Comparison of ENCODE assay signal across 15 cellular contexts in genomic region chr12:46071335-46071734, GRCh38.
DNase-seq lines count a peak whose midpoint lies in the region; ATAC-seq, FAIRE-seq and TF ChIP-seq lines count a peak whose summit lies in the region.
"Had no signal": no experiment of that assay in that cellular context is flagged by ENCODE, and none has a peak within 500 bp of the region (broad histone marks: within the 10 kb centered on the region; RNA-seq: fewer than 3 reads in every experiment).

No MANE protein-coding gene starts in this region.

- H3K27ac ChIP-seq in H1 (ENCODE audit: low read depth, low read length), result no peak overlapping the region
- H3K27ac ChIP-seq: transverse colon had no signal

- peak in 1 of 3 experiments; percentile 10; a peak in 1 of 4 replicates for TF ChIP-seq CTCF in H1 (IDR thresholded peaks at IDR 0.05; ENCODE audit: control extremely low read depth in 1 of 3, insufficient read depth in 1 of 3, low read depth in 1 of 3, low read length in 3 of 3)

- H3K9me3 ChIP-seq in H1 (ENCODE audit: insufficient read depth in 2 of 2, low read depth in 1 of 2, low read length in 1 of 2) (no peaks in the 10 kb centered on the region), HAP-1 (no peaks in the 10 kb centered on the region)
- H3K9me3 ChIP-seq: transverse colon had no signal

- CTCF ChIA-PET in activated naive CD4-positive, alpha-beta T cell treated with anti-CD3 and anti-CD28 coated beads for 36 hours (lab: Charles Lee), result interaction anchor here (0.7 to 3.5 kb wide), 11 partner anchors 11 to 949 kb away, joined by 3 to 27 read pairs (median 4); no protein-coding TSS in a partner anchor
- CTCF ChIA-PET in H1 (lab: Charles Lee; ENCODE audit: partially characterized antibody), result interaction anchor here (0.6 to 3.3 kb wide), 26 partner anchors 8 to 950 kb away, joined by 3 to 22 read pairs (median 4); no protein-coding TSS in a partner anchor

- TF ChIP-seq EP300 in H1 (IDR thresholded peaks at IDR 0.05; ENCODE audit: borderline replicate concordance in 1 of 2, low read depth in 2 of 2, low read length in 2 of 2), result no peak

- no peaks in the 10 kb centered on the region for H3K27me3 ChIP-seq in H1 (replicated peaks in 1 of 4; ENCODE audit: control insufficient read depth in 3 of 4, extremely low read depth in 1 of 4, insufficient read depth in 3 of 4, low read length in 3 of 4)
- H3K27me3 ChIP-seq in HAP-1 (ENCODE audit: low read depth), result peaks cover 9% of the 10 kb centered on the region; the same call in 1 of the 2 replicates
- H3K27me3 ChIP-seq in H7 (ENCODE audit: control insufficient read depth, insufficient read depth, low read length), result no peaks in the 10 kb centered on the region
- H3K27me3 ChIP-seq: transverse colon had no signal

- H2AK5ac ChIP-seq in H1 (ENCODE audit: low read depth, low read length), result no peak overlapping the region

- no peak overlapping the region for H4K5ac ChIP-seq in H1 (ENCODE audit: insufficient read length, low read depth, low read length)

- H4K91ac ChIP-seq in H1 (replicated peaks; ENCODE audit: insufficient read length, low read length), result no peak overlapping the region

- H2BK12ac ChIP-seq in H1 (ENCODE audit: low read depth, low read length), result no peak overlapping the region

- H2AFZ ChIP-seq in H1 (ENCODE audit: low read length), result peak overlapping the region; percentile 100

- no peaks in the 10 kb centered on the region; the same call in 1 of the 2 replicates for H3K23me2 ChIP-seq in H1 (ENCODE audit: low read depth, low read length)

- no peak for FAIRE-seq in H1 (lab: Jason Lieb, UNC)
- FAIRE-seq: G401.6 had no signal

- H2BK20ac ChIP-seq in H1 (ENCODE audit: low read length), result no peak overlapping the region; the same call in 1 of the 2 replicates

- no peak overlapping the region for H3K18ac ChIP-seq in H1 (ENCODE audit: extremely low read depth, low read length)

- H3K79me2 ChIP-seq in H1 (ENCODE audit: control insufficient read depth in 1 of 2, insufficient read depth in 2 of 2, low read length in 2 of 2), result no peaks in the 10 kb centered on the region

- no peak overlapping the region for H3K23ac ChIP-seq in H1 (ENCODE audit: insufficient read length)

- H3K56ac ChIP-seq in H1 (replicated peaks; ENCODE audit: insufficient read length, low read depth, low read length), result no peak overlapping the region

- H3K79me1 ChIP-seq in H1 (ENCODE audit: low read depth, low read length), result no peaks in the 10 kb centered on the region

- no peak for ATAC-seq in stimulated activated memory B cell treated with anti-CD40 and anti-IgM and Interleukin-4, amounts not matched to agents 10 μg/mL and 1 μg/mL and 100 μg/mL, for 72 hours

- no peaks in the 10 kb centered on the region for H3K27me3 Mint-ChIP-seq in activated naive CD4-positive, alpha-beta T cell treated with anti-CD3 and anti-CD28 coated beads for 36 hours (ENCODE audit: low read depth)
- H3K27me3 Mint-ChIP-seq in stimulated activated memory B cell treated with anti-CD40 and anti-IgM and Interleukin-4, amounts not matched to agents 10 μg/mL and 1 μg/mL and 100 μg/mL, for 72 hours, result no peaks in the 10 kb centered on the region

- no peak overlapping the region for H3K4ac ChIP-seq in H1 (replicated peaks; ENCODE audit: insufficient read length, low read depth, low read length)

- H3K36me3 ChIP-seq in H1 (ENCODE audit: control insufficient read depth in 2 of 4, insufficient read depth in 4 of 4, low read length in 3 of 4), result no peaks in the 10 kb centered on the region
- no peaks in the 10 kb centered on the region for H3K36me3 ChIP-seq in HAP-1 (replicated peaks)
- H3K36me3 ChIP-seq in H7 (replicated peaks; ENCODE audit: control insufficient read depth, insufficient read depth, low read length), result no peaks in the 10 kb centered on the region
- H3K36me3 ChIP-seq: transverse colon had no signal

- no peak overlapping the region for H3K4me3 Mint-ChIP-seq in activated naive CD4-positive, alpha-beta T cell treated with anti-CD3 and anti-CD28 coated beads for 36 hours
- H3K4me3 Mint-ChIP-seq in stimulated activated memory B cell treated with anti-CD40 and anti-IgM and Interleukin-4, amounts not matched to agents 10 μg/mL and 1 μg/mL and 100 μg/mL, for 72 hours, result no peak overlapping the region
- H3K4me3 Mint-ChIP-seq: activated naive CD8-positive, alpha-beta T cell treated with anti-CD3 and anti-CD28 coated beads for 36 hours; CD8-positive, alpha-beta memory T cell; neural crest cell; T-helper 17 cell had no signal

- 0 out of 2 replicates have a peak overlapping the region, but pooled peaks have one; percentile 22 for H4K8ac ChIP-seq in H1 (ENCODE audit: extremely low read depth, insufficient read depth, low read length)

- TF ChIP-seq POLR2A in H1 (IDR thresholded peaks at IDR 0.05; ENCODE audit: control extremely low read depth in 1 of 2, low read depth in 2 of 2, low read length in 2 of 2), result no peak

- H4K20me1 ChIP-seq in H1 (replicated peaks in 1 of 2; ENCODE audit: control insufficient read depth in 1 of 2, insufficient read depth in 2 of 2, low read length in 2 of 2), result no peaks in the 10 kb centered on the region

- H3K9ac ChIP-seq in H1 (replicated peaks in 1 of 4; ENCODE audit: extremely low read depth in 1 of 4, low read depth in 3 of 4, low read length in 3 of 4), result no peak overlapping the region

- no peak overlapping the region for H3K14ac ChIP-seq in H1 (ENCODE audit: insufficient read length)

- no peak overlapping the region for H2BK15ac ChIP-seq in H1 (ENCODE audit: low read length)

- H3K4me2 ChIP-seq in H1 (ENCODE audit: insufficient read depth in 1 of 2, low read depth in 2 of 2, low read length in 2 of 2), result no peak overlapping the region

- in situ Hi-C loops in HAP-1 (cut with MboI; ENCODE audit: low sequenced_read_pairs), result no loop called here

- 90% methylated on average over 5 of the region's 5 CpGs; no CpG with 5 or more reads in 1 of the 2 experiments for WGBS in H1 (ENCODE audit: extremely low coverage in 1 of 2, insufficient coverage in 1 of 2, insufficient read length in 1 of 2, insufficient replicate concordance in 2 of 2, low coverage in 1 of 2, low lambda C conversion rate in 2 of 2, missing lambda C conversion rate in 1 of 2), 2 experiments

- no peak overlapping the region for H3K27ac Mint-ChIP-seq in activated naive CD4-positive, alpha-beta T cell treated with anti-CD3 and anti-CD28 coated beads for 36 hours
- peak overlapping the region; percentile 74 for H3K27ac Mint-ChIP-seq in stimulated activated memory B cell treated with anti-CD40 and anti-IgM and Interleukin-4, amounts not matched to agents 10 μg/mL and 1 μg/mL and 100 μg/mL, for 72 hours
- H3K27ac Mint-ChIP-seq: activated naive CD8-positive, alpha-beta T cell treated with anti-CD3 and anti-CD28 coated beads for 36 hours had no signal

- no peaks in the 10 kb centered on the region for H3K9me3 Mint-ChIP-seq in activated naive CD4-positive, alpha-beta T cell treated with anti-CD3 and anti-CD28 coated beads for 36 hours
- no peaks in the 10 kb centered on the region for H3K9me3 Mint-ChIP-seq in stimulated activated memory B cell treated with anti-CD40 and anti-IgM and Interleukin-4, amounts not matched to agents 10 μg/mL and 1 μg/mL and 100 μg/mL, for 72 hours
- H3K9me3 Mint-ChIP-seq: activated naive CD8-positive, alpha-beta T cell treated with anti-CD3 and anti-CD28 coated beads for 36 hours; CD8-positive, alpha-beta memory T cell had no signal

- H3K4me1 Mint-ChIP-seq in activated naive CD4-positive, alpha-beta T cell treated with anti-CD3 and anti-CD28 coated beads for 36 hours (ENCODE audit: low read depth), result peaks cover 3% of the 10 kb centered on the region
- H3K4me1 Mint-ChIP-seq in stimulated activated memory B cell treated with anti-CD40 and anti-IgM and Interleukin-4, amounts not matched to agents 10 μg/mL and 1 μg/mL and 100 μg/mL, for 72 hours, result peaks cover 21% of the 10 kb centered on the region
- H3K4me1 Mint-ChIP-seq: neural crest cell had no signal

- no peak overlapping the region for H2BK120ac ChIP-seq in H1 (replicated peaks; ENCODE audit: low read depth, low read length)

- POLR2A ChIA-PET in H1 (lab: Charles Lee; ENCODE audit: partially characterized antibody), result interaction anchor here (0.6 to 1.4 kb wide), 2 partner anchors 80 to 300 kb away, joined by 3 to 6 read pairs; no protein-coding TSS in a partner anchor

- intact Hi-C loops in activated naive CD4-positive, alpha-beta T cell treated with anti-CD3 and anti-CD28 coated beads for 36 hours (cut with micrococcal nuclease), result loop anchor here (5.0 kb wide), 3 partner anchors 231 to 861 kb away; no protein-coding TSS in a partner anchor

- H3K4me3 ChIP-seq in H1 (ENCODE audit: extremely low read depth in 1 of 4, insufficient read depth in 2 of 4, low read depth in 3 of 4, low read length in 4 of 4) (no peak overlapping the region), HAP-1 (no peak overlapping the region), H7 (ENCODE audit: insufficient read depth, low read depth, low read length) (no peak overlapping the region)
- H3K4me3 ChIP-seq: transverse colon had no signal

- DNase-seq in activated naive CD4-positive, alpha-beta T cell treated with anti-CD3 and anti-CD28 coated beads for 36 hours, result peak; percentile 13
- no peak for DNase-seq in activated naive CD4-positive, alpha-beta T cell (lab: John Stamatoyannopoulos, UW)
- DNase-seq in NAMALWA (ENCODE audit: low spot score), result peak; percentile 35
- DNase-seq in H1 (ENCODE audit: low read depth in 1 of 2, low spot score in 2 of 2), result no peak
- DNase-seq in HAP-1 (ENCODE audit: low spot score in 2 of 2), result no peak
- DNase-seq in DMS114 treated with DMSO at 0.1 percent for 48 hours (lab: John Stamatoyannopoulos, UW; ENCODE audit: unreplicated experiment), result no peak
- DNase-seq in H7, result no peak
- DNase-seq: mesenchymal stem cell, transverse colon had no signal

- no peaks in the 10 kb centered on the region for H3K36me3 Mint-ChIP-seq in activated naive CD4-positive, alpha-beta T cell treated with anti-CD3 and anti-CD28 coated beads for 36 hours (ENCODE audit: low read depth)
- no peaks in the 10 kb centered on the region for H3K36me3 Mint-ChIP-seq in stimulated activated memory B cell treated with anti-CD40 and anti-IgM and Interleukin-4, amounts not matched to agents 10 μg/mL and 1 μg/mL and 100 μg/mL, for 72 hours
- H3K36me3 Mint-ChIP-seq: activated naive CD8-positive, alpha-beta T cell treated with anti-CD3 and anti-CD28 coated beads for 36 hours; CD8-positive, alpha-beta memory T cell had no signal

- H3K4me1 ChIP-seq in H1 (replicated peaks in 1 of 4; ENCODE audit: control insufficient read depth in 3 of 4, insufficient read depth in 4 of 4, low read length in 3 of 4), result no peaks in the 10 kb centered on the region
- H3K4me1 ChIP-seq in HAP-1, result peaks cover 4% of the 10 kb centered on the region; the same call in 1 of the 2 replicates

- TF ChIP-seq RAD21 in H1 (IDR thresholded peaks at IDR 0.05 in 1 of 2, conservative IDR thresholded peaks at IDR 0.05 in 1 of 2; ENCODE audit: low read depth in 2 of 2, low read length in 2 of 2), result no peak; a peak in 1 of 4 replicates

- H2BK5ac ChIP-seq in H1 (ENCODE audit: low read depth, low read length), result no peak overlapping the region

TF ChIP-seq in H1, 55 proteins besides CTCF, POLR2A, EP300 and RAD21 (continues in another document):
- TF ChIP-seq KDM4A (IDR thresholded peaks at IDR 0.05; ENCODE audit: low read depth, low read length, severe bottlenecking) (no peak), GABPA (IDR thresholded peaks at IDR 0.05; ENCODE audit: borderline replicate concordance, insufficient read depth, low read length) (no peak), SIRT6 (IDR thresholded peaks at IDR 0.05; ENCODE audit: low read length) (no peak), SP4 (IDR thresholded peaks at IDR 0.05; ENCODE audit: low read length) (no peak)

Comparison
In these comparisons a context has a peak if more than half of its experiments do, and no peak if none do; other contexts are left out.
1. DNase-seq: peak in activated naive CD4-positive, alpha-beta T cell treated with anti-CD3 and anti-CD28 coated beads for 36 hours (single experiment) and NAMALWA (single experiment); none in activated naive CD4-positive, alpha-beta T cell (0 of 4), H1 (0 of 2), HAP-1 (0 of 2), DMS114 treated with DMSO at 0.1 percent for 48 hours (single experiment) and H7 (single experiment).